ENCODE assay signal across 8 cellular contexts in the genomic region with DNA sequence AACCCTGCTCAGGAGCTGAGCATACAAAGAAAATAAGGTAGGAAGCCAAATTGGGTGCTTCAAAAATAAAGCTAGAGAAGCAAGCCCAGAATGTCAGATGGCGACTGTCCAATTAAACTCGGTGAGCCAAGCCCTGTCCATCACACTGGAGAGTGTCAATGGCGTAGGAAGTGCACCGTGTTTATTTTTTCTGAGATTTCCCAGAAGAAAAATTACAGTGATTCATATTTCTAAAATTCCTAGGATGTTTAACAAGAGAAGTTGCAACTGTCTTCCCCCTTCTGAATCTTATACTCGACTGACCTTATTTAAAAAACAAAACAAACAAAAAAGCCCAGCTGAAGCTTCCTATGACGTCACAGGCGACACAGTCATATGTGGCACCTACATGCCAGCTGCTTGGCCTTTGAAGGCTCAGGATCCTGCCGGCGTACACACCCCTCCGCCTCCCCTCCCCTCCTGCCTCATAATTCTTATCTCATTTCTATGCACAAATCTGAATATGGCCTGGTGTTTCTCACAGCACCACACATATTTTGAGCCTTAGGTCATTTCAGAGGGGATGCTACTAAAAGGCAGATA.
DNase-seq lines count a peak whose midpoint lies in the region; ATAC-seq lines count a peak whose summit lies in the region.

No MANE protein-coding gene starts in this region.

- no peak overlapping the region for H3K4me2 ChIP-seq in mesendoderm (ENCODE audit: low read length)

- no peak overlapping the region for H2BK120ac ChIP-seq in mesendoderm (ENCODE audit: low read depth, low read length)

- WGBS in mesendoderm (ENCODE audit: extremely low coverage, insufficient coverage, low lambda C conversion rate): no CpG with 5 or more reads among the region's 10 CpGs

- DNase-seq in activated naive CD8-positive, alpha-beta T cell treated with anti-CD3 and anti-CD28 coated beads for 36 hours: no peak
- DNase-seq in activated effector memory CD4-positive, alpha-beta T cell treated with anti-CD3 and anti-CD28 coated beads, Interleukin-2, amount 50 U/mL, for 16 hours: peak; percentile 87
- DNase-seq in left ventricle myocardium superior (no peak), D341Med (ENCODE audit: low spot score) (no peak), mesendoderm (no peak)
- peak; percentile 54 for DNase-seq in stimulated activated naive CD8-positive, alpha-beta T cell treated with anti-CD3 and anti-CD28 coated beads, Interleukin-15, Interleukin-2, amounts not matched to agents 100 U/mL and 50 U/mL, for 24 hours

- H4K8ac ChIP-seq in mesendoderm (ENCODE audit: low read depth, low read length): no peak overlapping the region

- H3K27ac Mint-ChIP-seq in activated naive CD8-positive, alpha-beta T cell: peak overlapping the region; percentile 47
- no peak overlapping the region for H3K27ac Mint-ChIP-seq in activated naive CD8-positive, alpha-beta T cell treated with anti-CD3 and anti-CD28 coated beads for 36 hours

- no peak overlapping the region for H2BK15ac ChIP-seq in mesendoderm (replicated peaks; ENCODE audit: low read depth)

- no peak overlapping the region for H3K9ac ChIP-seq in mesendoderm (ENCODE audit: low read length)

- H2AK5ac ChIP-seq in mesendoderm (ENCODE audit: low read length): no peak overlapping the region

- no peak overlapping the region for H3K18ac ChIP-seq in mesendoderm (ENCODE audit: low read length)

- H2BK5ac ChIP-seq in mesendoderm (ENCODE audit: low read length): no peak overlapping the region

- peaks cover 7% of the 10 kb centered on the region for H3K36me3 Mint-ChIP-seq in activated naive CD8-positive, alpha-beta T cell
- peaks cover 35% of the 10 kb centered on the region for H3K36me3 Mint-ChIP-seq in activated naive CD8-positive, alpha-beta T cell treated with anti-CD3 and anti-CD28 coated beads for 36 hours

- H3K4me3 ChIP-seq in mesendoderm (ENCODE audit: low read length): no peak overlapping the region

- no peak overlapping the region for H3K4ac ChIP-seq in mesendoderm (ENCODE audit: low read depth, low read length)

- H3K27me3 Mint-ChIP-seq in activated naive CD8-positive, alpha-beta T cell: no peaks in the 10 kb centered on the region
- H3K27me3 Mint-ChIP-seq in activated naive CD8-positive, alpha-beta T cell treated with anti-CD3 and anti-CD28 coated beads for 36 hours: no peaks in the 10 kb centered on the region

- no peaks in the 10 kb centered on the region for H3K36me3 ChIP-seq in mesendoderm (ENCODE audit: control insufficient read depth, insufficient read depth, low read length)

- no peaks in the 10 kb centered on the region for H3K9me3 Mint-ChIP-seq in activated naive CD8-positive, alpha-beta T cell (ENCODE audit: low read depth)
- no peaks in the 10 kb centered on the region for H3K9me3 Mint-ChIP-seq in activated naive CD8-positive, alpha-beta T cell treated with anti-CD3 and anti-CD28 coated beads for 36 hours

- ATAC-seq in left ventricle myocardium superior (peak; percentile 45), HG02852 (IDR thresholded peaks at IDR 0.05; ENCODE audit: unreplicated experiment) (no peak)
- ATAC-seq in stimulated activated naive CD8-positive, alpha-beta T cell treated with anti-CD3 and anti-CD28 coated beads, Interleukin-15, Interleukin-2, amounts not matched to agents 100 U/mL and 50 U/mL, for 24 hours: no peak

- no peaks in the 10 kb centered on the region for H3K79me1 ChIP-seq in mesendoderm (ENCODE audit: low read length)

- H3K79me2 ChIP-seq in mesendoderm (ENCODE audit: control insufficient read depth, insufficient read depth, low read length): no peaks in the 10 kb centered on the region

- intact Hi-C loops in left ventricle myocardium superior (cut with micrococcal nuclease): no loop called here

- no peak overlapping the region for H3K4me3 Mint-ChIP-seq in activated naive CD8-positive, alpha-beta T cell
- H3K4me3 Mint-ChIP-seq in activated naive CD8-positive, alpha-beta T cell treated with anti-CD3 and anti-CD28 coated beads for 36 hours: no peak overlapping the region

- no peaks in the 10 kb centered on the region for H3K27me3 ChIP-seq in mesendoderm (ENCODE audit: insufficient read depth, low read length, poor library complexity)

- H3K56ac ChIP-seq in mesendoderm (ENCODE audit: low read length): no peak overlapping the region

- H3K23ac ChIP-seq in mesendoderm (ENCODE audit: low read length): no peak overlapping the region

- H3K4me1 Mint-ChIP-seq in activated naive CD8-positive, alpha-beta T cell (ENCODE audit: low read depth): peaks cover 88% of the 10 kb centered on the region
- peaks cover 60% of the 10 kb centered on the region for H3K4me1 Mint-ChIP-seq in activated naive CD8-positive, alpha-beta T cell treated with anti-CD3 and anti-CD28 coated beads for 36 hours

- no peak overlapping the region for H3K27ac ChIP-seq in mesendoderm (ENCODE audit: low read depth, low read length)

- H4K5ac ChIP-seq in mesendoderm (ENCODE audit: low read length): no peak overlapping the region

- peaks cover 2% of the 10 kb centered on the region for H3K4me1 ChIP-seq in mesendoderm (ENCODE audit: control insufficient read depth, low read depth, low read length)

Comparison
In these comparisons a context has a peak if more than half of its experiments do, and no peak if none do; other contexts are left out.
1. DNase-seq: peak in activated effector memory CD4-positive, alpha-beta T cell treated with anti-CD3 and anti-CD28 coated beads, Interleukin-2, amount 50 U/mL, for 16 hours (single experiment) and stimulated activated naive CD8-positive, alpha-beta T cell treated with anti-CD3 and anti-CD28 coated beads, Interleukin-15, Interleukin-2, amounts not matched to agents 100 U/mL and 50 U/mL, for 24 hours (single experiment); none in activated naive CD8-positive, alpha-beta T cell treated with anti-CD3 and anti-CD28 coated beads for 36 hours (single experiment), left ventricle myocardium superior (single experiment), D341Med (single experiment) and mesendoderm (single experiment).